In the genomic region with DNA sequence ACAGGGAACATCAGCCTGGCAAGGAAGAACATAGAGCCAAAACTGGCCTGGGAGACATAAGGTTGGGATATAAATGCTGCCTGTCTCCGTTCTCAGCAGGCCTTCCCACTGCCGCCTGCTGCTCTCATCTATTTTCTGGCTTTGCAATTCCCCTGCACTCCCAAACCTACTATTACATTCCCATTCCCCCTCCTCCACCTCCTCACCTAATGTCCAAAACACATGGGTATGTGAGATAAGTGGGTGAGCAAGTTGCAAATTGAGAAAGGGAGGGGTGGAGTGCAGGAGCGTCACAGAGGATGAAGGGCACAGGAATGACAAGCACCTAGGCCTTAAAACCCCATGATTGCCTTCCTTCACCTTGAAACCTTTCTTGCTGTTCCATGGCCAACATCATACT, we compare ENCODE assay signal across 29 cellular contexts.
"Had no signal": no experiment of that assay in that cellular context is flagged by ENCODE, and none has a peak within 500 bp of the region (broad histone marks: within the 10 kb centered on the region; RNA-seq: fewer than 3 reads in every experiment).

No MANE protein-coding gene starts in this region.

- H3K27me3 Mint-ChIP-seq: activated B cell treated with CpG ODN at 0.5 μM for 24 hours; activated CD8-positive, alpha-beta T cell treated with anti-CD3 and anti-CD28 coated beads for 36 hours; activated naive CD8-positive, alpha-beta T cell; activated T-helper 17 cell treated with anti-CD3 and anti-CD28 coated beads, Interleukin-2, amount 50 U/mL, for 72 hours had no signal

- ATAC-seq: activated CD4-positive, CD25-positive, alpha-beta regulatory T cell treated with anti-CD3 and anti-CD28 coated beads, Interleukin-2, amount 50 U/mL, for 24 hours; activated CD8-positive, alpha-beta T cell treated with anti-CD3 and anti-CD28 coated beads for 36 hours; activated T-cell treated with anti-CD3 and anti-CD28 coated beads, Interleukin-2, amount 50 U/mL, for 4 hours; activated T-helper 17 cell treated with anti-CD3 and anti-CD28 coated beads, Interleukin-2, amount 50 U/mL, for 72 hours; gastroesophageal sphincter had no signal

- H3K27ac Mint-ChIP-seq: activated B cell treated with CpG ODN at 0.5 μM for 24 hours; activated CD8-positive, alpha-beta T cell treated with anti-CD3 and anti-CD28 coated beads for 36 hours; activated naive CD8-positive, alpha-beta T cell; activated T-helper 17 cell treated with anti-CD3 and anti-CD28 coated beads, Interleukin-2, amount 50 U/mL, for 72 hours; brain had no signal

- H3K27me3 ChIP-seq: adrenal gland, ascending aorta, breast epithelium, cardiac muscle cell, colonic mucosa, esophagus squamous epithelium, gastroesophageal sphincter had no signal

- H3K9me3 ChIP-seq: adrenal gland, ascending aorta, breast epithelium, colonic mucosa, esophagus squamous epithelium, gastroesophageal sphincter had no signal

- H3K4me3 Mint-ChIP-seq: activated B cell treated with CpG ODN at 0.5 μM for 24 hours; activated CD8-positive, alpha-beta T cell treated with anti-CD3 and anti-CD28 coated beads for 36 hours; activated naive CD8-positive, alpha-beta T cell; activated T-cell treated with anti-CD3 and anti-CD28 coated beads, Interleukin-2, amount 50 U/mL, for 4 hours; activated T-helper 17 cell treated with anti-CD3 and anti-CD28 coated beads, Interleukin-2, amount 50 U/mL, for 72 hours; brain had no signal

- H3K27ac ChIP-seq: adrenal gland, ascending aorta, breast epithelium, cardiac muscle cell, colonic mucosa, epithelial cell of prostate, esophagus squamous epithelium, gastroesophageal sphincter, VCaP had no signal

- H3K36me3 Mint-ChIP-seq: activated naive CD8-positive, alpha-beta T cell; brain had no signal

- H3K4me1 Mint-ChIP-seq: activated B cell treated with CpG ODN at 0.5 μM for 24 hours; activated T-helper 17 cell treated with anti-CD3 and anti-CD28 coated beads, Interleukin-2, amount 50 U/mL, for 72 hours had no signal

- H3K4me1 ChIP-seq: adrenal gland, ascending aorta, breast epithelium, colonic mucosa, esophagus squamous epithelium, gastroesophageal sphincter had no signal

- H3K36me3 ChIP-seq: adrenal gland, ascending aorta, breast epithelium, cardiac muscle cell, colonic mucosa, esophagus squamous epithelium, gastroesophageal sphincter had no signal

- H3K4me3 ChIP-seq: adrenal gland, ascending aorta, breast epithelium, cardiac muscle cell, colonic mucosa, esophagus squamous epithelium, gastroesophageal sphincter had no signal

- H3K9me3 Mint-ChIP-seq: activated B cell treated with CpG ODN at 0.5 μM for 24 hours, brain had no signal

- DNase-seq: activated B cell treated with CpG ODN at 0.5 μM for 24 hours; activated CD4-positive, alpha-beta T cell treated with anti-CD3 and anti-CD28 coated beads for 48 hours; activated CD4-positive, alpha-beta T cell treated with anti-CD3 and anti-CD28 coated beads, Interleukin-2, amount 50 U/mL, for 1 hour; activated CD4-positive, alpha-beta T cell treated with anti-CD3 and anti-CD28 coated beads, Interleukin-2, amount 50 U/mL, for 48 hours; activated CD8-positive, alpha-beta memory T cell treated with anti-CD3 and anti-CD28 coated beads for 24 hours; activated CD8-positive, alpha-beta T cell treated with anti-CD3 and anti-CD28 coated beads for 36 hours; activated effector memory CD4-positive, alpha-beta T cell treated with Interleukin-2 at 50 U/mL for 16 hours; activated gamma-delta T cell treated with Interleukin-2 at 50 U/mL for 16 hours; activated naive CD4-positive, alpha-beta T cell treated with anti-CD3 and anti-CD28 coated beads, Interleukin-2, amount 50 U/mL, for 16 hours; activated naive CD4-positive, alpha-beta T cell treated with Interleukin-2 at 50 U/mL for 16 hours; activated T-cell treated with anti-CD3 and anti-CD28 coated beads, Interleukin-2, amount 50 U/mL, for 4 hours; adrenal gland; central memory CD4-positive, alpha-beta T cell; cerebellar nuclear complex; colonic mucosa; effector CD8-positive, alpha-beta T cell; esophagus squamous epithelium; foreskin melanocyte; T-helper 2 cell had no signal
